In genomic region chr14:73143617-73144016, GRCh38 we compare ENCODE assay signal across 18 cellular contexts. TPM values are rescaled to one million over a fixed set of nuclear protein-coding genes. Genes with fewer than 3 reads are reported as not detected.
A peak's percentile ranks its signal among the peaks of the same experiment; 100 is the strongest.
DNase-seq lines count a peak whose midpoint lies in the region; ATAC-seq and TF ChIP-seq lines count a peak whose summit lies in the region.
"Had no signal": no experiment of that assay in that cellular context is flagged by ENCODE, and none has a peak within 500 bp of the region (broad histone marks: within the 10 kb centered on the region; RNA-seq: fewer than 3 reads in every experiment).

No MANE protein-coding gene starts in this region.

- intact Hi-C loops in right lobe of liver (cut with DNase I): no loop called here

- H3K36me3 ChIP-seq in right lobe of liver: peaks cover 0 to 8% (median 2%) of the 10 kb centered on the region in 4 donors
- H3K36me3 ChIP-seq: BE2C had no signal

- no peaks in the 10 kb centered on the region for H3K27me3 Mint-ChIP-seq in activated T-cell treated with anti-CD3 and anti-CD28 coated beads, Interleukin-2, amount 50 U/mL, for 24 hours
- H3K27me3 Mint-ChIP-seq in activated T-cell treated with anti-CD3 and anti-CD28 coated beads, Interleukin-2, amount 50 U/mL, for 4 hours (ENCODE audit: low read depth): no peaks in the 10 kb centered on the region
- H3K27me3 Mint-ChIP-seq in activated T-helper 17 cell treated with anti-CD3 and anti-CD28 coated beads, Interleukin-2, amount 50 U/mL, for 72 hours: no peaks in the 10 kb centered on the region
- H3K27me3 Mint-ChIP-seq: naive B cell; stimulated activated naive CD8-positive, alpha-beta T cell treated with anti-CD3 and anti-CD28 coated beads, Interleukin-15, amount 100 ng/mL, for 72 hours had no signal

- no peak overlapping the region for H3K4me3 Mint-ChIP-seq in activated T-cell treated with anti-CD3 and anti-CD28 coated beads, Interleukin-2, amount 50 U/mL, for 24 hours
- H3K4me3 Mint-ChIP-seq in activated T-cell treated with anti-CD3 and anti-CD28 coated beads, Interleukin-2, amount 50 U/mL, for 4 hours: no peak overlapping the region
- H3K4me3 Mint-ChIP-seq in activated T-helper 17 cell treated with anti-CD3 and anti-CD28 coated beads, Interleukin-2, amount 50 U/mL, for 72 hours: no peak overlapping the region
- H3K4me3 Mint-ChIP-seq: stimulated activated naive CD8-positive, alpha-beta T cell treated with anti-CD3 and anti-CD28 coated beads, Interleukin-15, amount 100 ng/mL, for 72 hours had no signal

- no peaks in the 10 kb centered on the region for H3K27me3 ChIP-seq in right lobe of liver
- H3K27me3 ChIP-seq: BE2C had no signal

- no peak for DNase-seq in activated T-cell treated with anti-CD3 and anti-CD28 coated beads, Interleukin-2, amount 50 U/mL, for 24 hours
- DNase-seq in activated T-cell treated with anti-CD3 and anti-CD28 coated beads, Interleukin-2, amount 50 U/mL, for 4 hours: no peak
- DNase-seq in right lobe of liver: no peak
- DNase-seq in NCI-H1417 treated with DMSO at 0.1 percent for 48 hours (lab: John Stamatoyannopoulos, UW): no peak
- no peak for DNase-seq in RPMI8226
- DNase-seq: activated CD4-positive, alpha-beta T cell treated with anti-CD3 and anti-CD28 coated beads, Interleukin-2, amount 50 U/mL, for 4 hours; activated naive CD4-positive, alpha-beta T cell; BE2C; kidney glomerular epithelial cell; mesendoderm; naive B cell; psoas muscle; SIG-M5; stimulated activated CD4-positive, alpha-beta T cell treated with anti-CD3 and anti-CD28 coated beads, Interleukin-2, amount 100 ng/mL, for 24 hours; stimulated activated naive CD8-positive, alpha-beta T cell treated with anti-CD3 and anti-CD28 coated beads, Interleukin-15, amount 100 ng/mL, for 72 hours had no signal

- no peak overlapping the region for H3K4me3 ChIP-seq in right lobe of liver
- H3K4me3 ChIP-seq: psoas muscle had no signal

- peak overlapping the region; percentile 2 for H3K27ac Mint-ChIP-seq in activated T-cell treated with anti-CD3 and anti-CD28 coated beads, Interleukin-2, amount 50 U/mL, for 24 hours
- peak overlapping the region; percentile 75 for H3K27ac Mint-ChIP-seq in activated T-helper 17 cell treated with anti-CD3 and anti-CD28 coated beads, Interleukin-2, amount 50 U/mL, for 72 hours
- H3K27ac Mint-ChIP-seq: stimulated activated naive CD8-positive, alpha-beta T cell treated with anti-CD3 and anti-CD28 coated beads, Interleukin-15, amount 100 ng/mL, for 72 hours had no signal

- no peak for TF ChIP-seq POLR2A in right lobe of liver (IDR thresholded peaks at IDR 0.05)

- WGBS in right lobe of liver (ENCODE audit: insufficient coverage, low coverage, low lambda C conversion rate, missing lambda C conversion rate): 86% methylated on average over 3 of the region's 3 CpGs

- H3K27ac ChIP-seq in right lobe of liver (peak overlapping the region in 2 of 3 donors; percentile 38 to 44), temporal lobe (ENCODE audit: low read depth, low read length) (peak overlapping the region; percentile 99)
- H3K27ac ChIP-seq: psoas muscle had no signal

- ATAC-seq in activated T-cell treated with anti-CD3 and anti-CD28 coated beads, Interleukin-2, amount 50 U/mL, for 4 hours: no peak
- no peak for ATAC-seq in activated T-helper 17 cell treated with anti-CD3 and anti-CD28 coated beads, Interleukin-2, amount 50 U/mL, for 72 hours (replicated peaks)
- ATAC-seq in right lobe of liver: no peak
- no peak for ATAC-seq in SK-N-SH treated with all-trans-retinoic acid at 6 μM for 48 hours
- ATAC-seq: stimulated activated naive CD8-positive, alpha-beta T cell treated with anti-CD3 and anti-CD28 coated beads, Interleukin-15, amount 100 ng/mL, for 72 hours had no signal

- H3K9me3 ChIP-seq in right lobe of liver: no peaks in the 10 kb centered on the region
- H3K9me3 ChIP-seq: BE2C, psoas muscle had no signal

- peaks cover 0 to 14% (median 6%) of the 10 kb centered on the region in 4 donors for H3K4me1 ChIP-seq in right lobe of liver
- H3K4me1 ChIP-seq: BE2C had no signal

- TF ChIP-seq CTCF in right lobe of liver (IDR thresholded peaks at IDR 0.05): no peak

- H3K4me1 Mint-ChIP-seq in activated T-cell treated with anti-CD3 and anti-CD28 coated beads, Interleukin-2, amount 50 U/mL, for 24 hours (ENCODE audit: low read depth): peaks cover 41% of the 10 kb centered on the region
- peaks cover 36% of the 10 kb centered on the region for H3K4me1 Mint-ChIP-seq in activated T-cell treated with anti-CD3 and anti-CD28 coated beads, Interleukin-2, amount 50 U/mL, for 4 hours (ENCODE audit: low read depth)
- H3K4me1 Mint-ChIP-seq in activated T-helper 17 cell treated with anti-CD3 and anti-CD28 coated beads, Interleukin-2, amount 50 U/mL, for 72 hours: peaks cover 24% of the 10 kb centered on the region

- no peaks in the 10 kb centered on the region for H3K9me3 Mint-ChIP-seq in activated T-cell treated with anti-CD3 and anti-CD28 coated beads, Interleukin-2, amount 50 U/mL, for 24 hours
- no peaks in the 10 kb centered on the region for H3K9me3 Mint-ChIP-seq in activated T-cell treated with anti-CD3 and anti-CD28 coated beads, Interleukin-2, amount 50 U/mL, for 4 hours
- H3K9me3 Mint-ChIP-seq in activated T-helper 17 cell treated with anti-CD3 and anti-CD28 coated beads, Interleukin-2, amount 50 U/mL, for 72 hours: no peaks in the 10 kb centered on the region
- H3K9me3 Mint-ChIP-seq: naive B cell; stimulated activated naive CD8-positive, alpha-beta T cell treated with anti-CD3 and anti-CD28 coated beads, Interleukin-15, amount 100 ng/mL, for 72 hours had no signal

- peaks cover 16% of the 10 kb centered on the region for H3K36me3 Mint-ChIP-seq in activated T-cell treated with anti-CD3 and anti-CD28 coated beads, Interleukin-2, amount 50 U/mL, for 24 hours (ENCODE audit: low read depth)
- H3K36me3 Mint-ChIP-seq in activated T-cell treated with anti-CD3 and anti-CD28 coated beads, Interleukin-2, amount 50 U/mL, for 4 hours (ENCODE audit: insufficient read depth): peaks cover 9% of the 10 kb centered on the region
- peaks cover 16% of the 10 kb centered on the region for H3K36me3 Mint-ChIP-seq in activated T-helper 17 cell treated with anti-CD3 and anti-CD28 coated beads, Interleukin-2, amount 50 U/mL, for 72 hours (ENCODE audit: low read depth)
- H3K36me3 Mint-ChIP-seq: naive B cell had no signal

TF ChIP-seq in SK-N-SH treated with all-trans-retinoic acid at 6 μM for 48 hours, 23 proteins besides CTCF, POLR2A, EP300 and RAD21:
- no peak for TF ChIP-seq BACH2 (CRISPR knock-in tag; IDR thresholded peaks at IDR 0.05; ENCODE audit: borderline replicate concordance)
- no peak for TF ChIP-seq SNAI2 (CRISPR knock-in tag; IDR thresholded peaks at IDR 0.05)
- no peak for TF ChIP-seq GLIS3 (CRISPR knock-in tag; IDR thresholded peaks at IDR 0.05)
- no peak for TF ChIP-seq ZNF8 (CRISPR knock-in tag; IDR thresholded peaks at IDR 0.05)
- TF ChIP-seq ZFP30 (CRISPR knock-in tag; IDR thresholded peaks at IDR 0.05): no peak
- TF ChIP-seq, protein P1, sequence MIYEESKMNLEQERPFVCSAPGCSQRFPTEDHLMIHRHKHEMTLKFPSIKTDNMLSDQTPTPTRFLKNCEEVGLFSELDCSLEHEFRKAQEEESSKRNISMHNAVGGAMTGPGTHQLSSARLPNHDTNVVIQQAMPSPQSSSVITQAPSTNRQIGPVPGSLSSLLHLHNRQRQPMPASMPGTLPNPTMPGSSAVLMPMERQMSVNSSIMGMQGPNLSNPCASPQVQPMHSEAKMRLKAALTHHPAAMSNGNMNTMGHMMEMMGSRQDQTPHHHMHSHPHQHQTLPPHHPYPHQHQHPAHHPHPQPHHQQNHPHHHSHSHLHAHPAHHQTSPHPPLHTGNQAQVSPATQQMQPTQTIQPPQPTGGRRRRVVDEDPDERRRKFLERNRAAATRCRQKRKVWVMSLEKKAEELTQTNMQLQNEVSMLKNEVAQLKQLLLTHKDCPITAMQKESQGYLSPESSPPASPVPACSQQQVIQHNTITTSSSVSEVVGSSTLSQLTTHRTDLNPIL (CRISPR knock-in tag; IDR thresholded peaks at IDR 0.05; ENCODE audit: low read depth): no peak
- TF ChIP-seq ZFP3 (CRISPR knock-in tag; IDR thresholded peaks at IDR 0.05): no peak
- TF ChIP-seq ESRRG (CRISPR knock-in tag; IDR thresholded peaks at IDR 0.05): no peak
- TF ChIP-seq TSHZ2 (CRISPR knock-in tag; IDR thresholded peaks at IDR 0.05): no peak
- no peak for TF ChIP-seq RARB (CRISPR knock-in tag; IDR thresholded peaks at IDR 0.05)

RNA-seq across cellular contexts. Expression of gene PSEN1, which starts 7.3 kb away (rescaled TPM):
- total RNA-seq in activated T-cell treated with anti-CD3 and anti-CD28 coated beads, Interleukin-2, amount 50 U/mL, for 4 hours: 10 to 100 TPM; 21.5 to 29.2 (median 25.0) TPM
- 10 to 100 TPM; 33.8 to 37.8 TPM for total RNA-seq in activated T-helper 17 cell treated with anti-CD3 and anti-CD28 coated beads, Interleukin-2, amount 50 U/mL, for 72 hours
- total RNA-seq in right lobe of liver (10 to 100 TPM; 22.5 to 28.2 (median 25.0) TPM), temporal lobe (52.9 TPM)
